Comparison of ENCODE assay signal across 23 cellular contexts in the genomic region with DNA sequence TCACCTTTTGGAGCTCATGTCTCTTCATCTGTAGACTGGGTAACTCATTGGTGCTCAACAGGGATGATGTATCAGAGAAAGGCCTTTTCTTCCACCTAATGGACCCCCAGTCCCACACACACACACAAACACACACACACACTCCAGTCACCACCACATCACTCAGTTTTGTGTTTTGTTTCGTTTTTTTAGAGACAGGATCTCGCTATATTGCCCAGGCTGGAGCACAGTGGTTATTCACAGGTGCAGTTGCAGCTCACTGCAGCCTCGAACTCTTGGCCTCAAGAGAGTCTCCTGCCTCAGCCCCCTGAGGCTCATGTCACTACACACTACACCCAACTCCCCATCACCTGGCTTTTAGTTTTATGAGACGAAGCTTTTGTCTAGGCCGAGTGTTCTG. TPM values are rescaled to one million over a fixed set of nuclear protein-coding genes. Genes with fewer than 3 reads are reported as not detected.
DNase-seq lines count a peak whose midpoint lies in the region; ATAC-seq, FAIRE-seq and TF ChIP-seq lines count a peak whose summit lies in the region.
"Had no signal": no experiment of that assay in that cellular context is flagged by ENCODE, and none has a peak within 500 bp of the region (broad histone marks: within the 10 kb centered on the region; RNA-seq: fewer than 3 reads in every experiment).

No MANE protein-coding gene starts in this region.

- DNase-seq in HepG2 (ENCODE audit: low spot score) (no peak), right lobe of liver (no peak), endothelial cell of umbilical vein (ENCODE audit: low read depth, low spot score) (no peak), vagina (ENCODE audit: extremely low spot score in 2 of 2) (no peak), NCI-H187 treated with DMSO at 0.1 percent for 48 hours (lab: John Stamatoyannopoulos, UW) (no peak), ureter (ENCODE audit: low spot score) (no peak)
- DNase-seq: CD4-positive, alpha-beta memory T cell; EL; Kasumi-1; MG63; NCI-H1048; NCI-H1436; NCI-H2029; NCI-H345; NCI-H524 treated with DMSO at 0.1 percent for 48 hours; PC-9; SJCRH30 had no signal

- H3K36me3 ChIP-seq in HepG2 (replicated peaks in 1 of 2; ENCODE audit: control insufficient read depth in 1 of 2, insufficient read depth in 2 of 2, low read length in 2 of 2) = peaks cover 3 to 4% of the 10 kb centered on the region in 2 experiments; a peak in 3 of 5 replicates
- H3K36me3 ChIP-seq in right lobe of liver = no peaks in the 10 kb centered on the region
- H3K36me3 ChIP-seq in endothelial cell of umbilical vein (ENCODE audit: control insufficient read depth in 2 of 2, extremely low read depth in 1 of 2, insufficient read depth in 2 of 2, low read length in 2 of 2) = no peaks in the 10 kb centered on the region
- no peaks in the 10 kb centered on the region for H3K36me3 ChIP-seq in parathyroid adenoma (ENCODE audit: control insufficient read depth, insufficient read depth, low read length)
- H3K36me3 ChIP-seq in vagina = peaks cover 0 to 4% of the 10 kb centered on the region in 2 donors

- in situ Hi-C loops in HepG2 (cut with HindIII; ENCODE audit: extremely low pct_ligation_motif_present, low pct_unique_long_range_greater_than_20kb) = no loop called here

- dilution Hi-C loops in endothelial cell of umbilical vein (cut with MboI; ENCODE audit: extremely low pct_ligation_motif_present, low sequenced_read_pairs) = no loop called here

- TF ChIP-seq RAD21 in HepG2 (CRISPR knock-in tag; IDR thresholded peaks at IDR 0.05) = no peak

- POLR2A ChIA-PET in HepG2 (lab: Yijun Ruan, JAX) = interaction anchor here (1.0 kb wide), 1 partner anchor 198 kb away, joined by 3 read pairs; no protein-coding TSS in a partner anchor
- POLR2A ChIA-PET in endothelial cell of umbilical vein (lab: Charles Lee) = interaction anchor here (1.0 kb wide), 1 partner anchor 73 kb away, joined by 3 read pairs; no protein-coding TSS in a partner anchor

- CTCF ChIA-PET in HepG2 (lab: Yijun Ruan, JAX; ENCODE audit: low intra/inter-chr PET ratio, low total read pairs) = no interaction called here
- CTCF ChIA-PET in endothelial cell of umbilical vein (lab: Charles Lee) = interaction anchor here (1.0 to 1.2 kb wide), 2 partner anchors 70 to 74 kb away, joined by 4 read pairs; no protein-coding TSS in a partner anchor

- H3K4me3 ChIP-seq in HepG2 (replicated peaks in 1 of 3; ENCODE audit: insufficient read depth in 1 of 3, low read depth in 2 of 3, low read length in 3 of 3) (no peak overlapping the region), right lobe of liver (no peak overlapping the region), endothelial cell of umbilical vein (replicated peaks in 1 of 3; ENCODE audit: insufficient read depth in 1 of 3, low read depth in 1 of 3, low read length in 3 of 3) (no peak overlapping the region), parathyroid adenoma (ENCODE audit: low read depth, low read length) (peak overlapping the region; percentile 1), vagina (peak overlapping the region in 1 of 2 donors; percentile 34)
- H3K4me3 ChIP-seq: A549, BLaER1, GM12878, MG63, PC-9, SJCRH30 had no signal

- TF ChIP-seq EP300 in HepG2 (IDR thresholded peaks at IDR 0.05; ENCODE audit: low read depth in 2 of 2, low read length in 2 of 2) (no peak), HepG2 (CRISPR knock-in tag; IDR thresholded peaks at IDR 0.05; ENCODE audit: borderline replicate concordance) (no peak)

- TF ChIP-seq POLR2A in HepG2 (IDR thresholded peaks at IDR 0.05; ENCODE audit: insufficient read depth in 1 of 2, low read depth in 2 of 2, low read length in 2 of 2) (no peak), right lobe of liver (IDR thresholded peaks at IDR 0.05) (no peak), endothelial cell of umbilical vein (IDR thresholded peaks at IDR 0.05; ENCODE audit: low read depth, low read length) (no peak), vagina (IDR thresholded peaks at IDR 0.05) (no peak)

- peak overlapping the region; percentile 67 for H3K4me2 ChIP-seq in HepG2 (ENCODE audit: low read depth, low read length)
- no peak overlapping the region for H3K4me2 ChIP-seq in endothelial cell of umbilical vein (ENCODE audit: insufficient read depth, low read length)
- no peak overlapping the region for H3K4me2 ChIP-seq in parathyroid adenoma (ENCODE audit: low read length)
- H3K4me2 ChIP-seq: A549, BLaER1, PC-9 had no signal

- FAIRE-seq in HepG2 (lab: Jason Lieb, UNC) (no peak), endothelial cell of umbilical vein (lab: Jason Lieb, UNC) (peak; percentile 4)
- FAIRE-seq: A549, GM12878, GM19239 had no signal

- no peak overlapping the region for H2AFZ ChIP-seq in HepG2 (ENCODE audit: low read length)
- no peak overlapping the region for H2AFZ ChIP-seq in endothelial cell of umbilical vein (ENCODE audit: low read depth, low read length)
- peak overlapping the region; percentile 66 for H2AFZ ChIP-seq in parathyroid adenoma
- H2AFZ ChIP-seq: PC-9 had no signal

- no peak overlapping the region for H3K27ac ChIP-seq in HepG2 (ENCODE audit: extremely low read length, insufficient read depth, low read length)
- H3K27ac ChIP-seq in right lobe of liver = no peak overlapping the region
- H3K27ac ChIP-seq in endothelial cell of umbilical vein (ENCODE audit: insufficient read depth, low read depth, low read length) = no peak overlapping the region
- no peak overlapping the region for H3K27ac ChIP-seq in parathyroid adenoma
- peak overlapping the region; percentile 1 for H3K27ac ChIP-seq in vagina
- H3K27ac ChIP-seq: A549, BLaER1, PC-9, SJCRH30 had no signal

- intact Hi-C loops in HepG2 (cut with micrococcal nuclease; ENCODE audit: unreplicated experiment) = loop anchor here (5.0 kb wide), 1 partner anchor 68 kb away; a partner anchor contains a TSS
- intact Hi-C loops in right lobe of liver (cut with DNase I) = no loop called here
- intact Hi-C loops in endothelial cell of umbilical vein (cut with micrococcal nuclease) = loop anchor here (10.0 kb wide), 1 partner anchor 196 kb away; no protein-coding TSS in a partner anchor
- intact Hi-C loops in vagina (cut with DNase I) = no loop called here

- H3K9me1 ChIP-seq in endothelial cell of umbilical vein (replicated peaks; ENCODE audit: control insufficient read depth, extremely low read depth, insufficient read depth, low read length) = no peaks in the 10 kb centered on the region

- H4K20me1 ChIP-seq in HepG2 (ENCODE audit: insufficient read depth, low read length) (0 out of 2 replicates have a peak, but pooled peaks cover 5% of the 10 kb centered on the region), endothelial cell of umbilical vein (replicated peaks; ENCODE audit: control insufficient read depth, extremely low read depth, insufficient read depth, low read length) (no peaks in the 10 kb centered on the region)

- WGBS in HepG2 (ENCODE audit: low lambda C conversion rate) = 76% methylated on average over 5 of the region's 5 CpGs
- 81% methylated on average over 3 of the region's 5 CpGs for WGBS in right lobe of liver (ENCODE audit: insufficient coverage, low coverage, low lambda C conversion rate, missing lambda C conversion rate)

- H3K9me3 ChIP-seq in HepG2 (ENCODE audit: low read length) (no peaks in the 10 kb centered on the region), right lobe of liver (no peaks in the 10 kb centered on the region), endothelial cell of umbilical vein (replicated peaks; ENCODE audit: control insufficient read depth, insufficient read depth, low read length) (no peaks in the 10 kb centered on the region), parathyroid adenoma (ENCODE audit: control insufficient read depth, low read length) (no peaks in the 10 kb centered on the region), vagina (no peaks in the 10 kb centered on the region)
- H3K9me3 ChIP-seq: A549, BLaER1, MG63, SJCRH30 had no signal

- H3K4me1 ChIP-seq in HepG2 (ENCODE audit: insufficient read depth, low read length) (peaks cover 13% of the 10 kb centered on the region), right lobe of liver (peaks cover 0 to 8% (median 0%) of the 10 kb centered on the region in 4 donors), endothelial cell of umbilical vein (ENCODE audit: control insufficient read depth, extremely low read depth, insufficient read depth, low read length) (peaks cover 31% of the 10 kb centered on the region), parathyroid adenoma (peaks cover 18% of the 10 kb centered on the region), vagina (peaks cover 53% of the 10 kb centered on the region)
- H3K4me1 ChIP-seq: BLaER1 had no signal

- TF ChIP-seq CTCF in HepG2 (CRISPR knock-in tag; IDR thresholded peaks at IDR 0.05) (no peak), right lobe of liver (IDR thresholded peaks at IDR 0.05) (no peak), endothelial cell of umbilical vein (IDR thresholded peaks at IDR 0.05; ENCODE audit: extremely low read depth in 1 of 2, insufficient read depth in 1 of 2, low read depth in 1 of 2, low read length in 2 of 2) (no peak), parathyroid adenoma (IDR thresholded peaks at IDR 0.05) (no peak), vagina (IDR thresholded peaks at IDR 0.05) (no peak)

- no peaks in the 10 kb centered on the region for H3K79me2 ChIP-seq in HepG2 (ENCODE audit: insufficient read depth, low read length)
- peaks cover 2% of the 10 kb centered on the region for H3K79me2 ChIP-seq in endothelial cell of umbilical vein (ENCODE audit: control insufficient read depth, insufficient read depth, low read length)
- H3K79me2 ChIP-seq in parathyroid adenoma = no peaks in the 10 kb centered on the region

- no peak for ATAC-seq in HepG2
- no peak for ATAC-seq in right lobe of liver
- no peak for ATAC-seq in GM21423 (IDR thresholded peaks at IDR 0.05; ENCODE audit: unreplicated experiment)
- ATAC-seq: GM12878 had no signal

- no peak overlapping the region for H3K9ac ChIP-seq in HepG2 (ENCODE audit: insufficient read depth, low read depth, low read length)
- no peak overlapping the region for H3K9ac ChIP-seq in endothelial cell of umbilical vein (replicated peaks; ENCODE audit: extremely low read depth, insufficient read depth, low read length)
- no peak overlapping the region for H3K9ac ChIP-seq in parathyroid adenoma
- H3K9ac ChIP-seq: BLaER1 had no signal

- no TSS peak for BruUV-seq in HepG2 (replicated peaks; lab: Mats Ljungman, UMichigan)
- no TSS peak for BruUV-seq in endothelial cell of umbilical vein (replicated peaks; lab: Mats Ljungman, UMichigan)

- H3K27me3 ChIP-seq in HepG2 (ENCODE audit: control insufficient read depth in 1 of 2, insufficient read depth in 2 of 2, low read length in 2 of 2) (peaks cover 0 to 3% of the 10 kb centered on the region in 2 experiments; a peak in 2 of 5 replicates), right lobe of liver (no peaks in the 10 kb centered on the region), endothelial cell of umbilical vein (ENCODE audit: control insufficient read depth in 2 of 2, insufficient read depth in 2 of 2, low read length in 2 of 2) (no peaks in the 10 kb centered on the region), parathyroid adenoma (ENCODE audit: control insufficient read depth, insufficient read depth, low read length) (no peaks in the 10 kb centered on the region), vagina (no peaks in the 10 kb centered on the region)
- H3K27me3 ChIP-seq: BLaER1, MG63, SJCRH30 had no signal

RNA-seq across cellular contexts. Expression of a gene that starts 55.6 kb away (rescaled TPM):
- total RNA-seq in HepG2 (2016; rRNA removed; fragmentation: Illumina TruSeq; extraction: Trizol) (500 and 817 TPM in 2 replicates), right lobe of liver (100 to 1,000 TPM in 1 of 6 experiments, 10 to 100 TPM in 5; 51.4 to 110 (median 90.7) TPM), endothelial cell of umbilical vein (303 and 324 TPM in 2 replicates), vagina (91.3 TPM), ureter (382 TPM)
- 52.3 and 54.5 TPM in 2 replicates for total RNA-seq in HepG2 (2016; cell fraction: cytosol; rRNA removed; fragmentation: Illumina TruSeq; extraction: Trizol; ENCODE audit: low read depth)
- total RNA-seq in HepG2 (2016; cell fraction: insoluble cytoplasmic fraction; rRNA removed; fragmentation: Illumina TruSeq; extraction: Trizol) = 484 and 682 TPM in 2 replicates
- total RNA-seq in HepG2 (2016; cell fraction: membrane; rRNA removed; fragmentation: Illumina TruSeq; extraction: Trizol) = 138 and 170 TPM in 2 replicates
- total RNA-seq in HepG2 (2016; cell fraction: nucleus; rRNA removed; fragmentation: Illumina TruSeq; extraction: Trizol) = 336 and 347 TPM in 2 replicates
- polyA plus RNA-seq in HepG2 (2011; rRNA removed) (140 and 157 TPM in 2 replicates), endothelial cell of umbilical vein (143 and 167 TPM in 2 replicates)
- 134 and 147 TPM in 2 replicates for polyA plus RNA-seq in HepG2 (2011; cell fraction: cytosol; rRNA removed)
- polyA plus RNA-seq in HepG2 (2011; cell fraction: nucleus; rRNA removed) = 150 and 189 TPM in 2 replicates
- polyA plus RNA-seq in HepG2 (2012) = 211 and 269 TPM in 2 replicates
- 31.7 and 36.7 TPM in 2 replicates for polyA plus RNA-seq in HepG2 (2016; cell fraction: cytosol; fragmentation: Illumina TruSeq; extraction: Trizol; ENCODE audit: low read depth)
- polyA plus RNA-seq in HepG2 (2016; cell fraction: insoluble cytoplasmic fraction; fragmentation: Illumina TruSeq; extraction: Trizol; ENCODE audit: low read depth) = 551 and 651 TPM in 2 replicates
- polyA plus RNA-seq in HepG2 (2016; cell fraction: membrane; fragmentation: Illumina TruSeq; extraction: Trizol; ENCODE audit: low read depth) = 103 and 131 TPM in 2 replicates
- 452 and 475 TPM in 2 replicates for polyA plus RNA-seq in HepG2 (2016; cell fraction: nucleus; fragmentation: Illumina TruSeq; extraction: Trizol; ENCODE audit: insufficient read depth, low read depth)
- 774 and 825 TPM in 2 replicates for polyA minus RNA-seq in HepG2 (2011; rRNA and poly(A)+ RNA removed; ENCODE audit: low replicate concordance)
- 152 and 162 TPM in 2 replicates for polyA minus RNA-seq in HepG2 (2011; cell fraction: cytosol; rRNA and poly(A)+ RNA removed)
- polyA minus RNA-seq in HepG2 (2011; cell fraction: nucleus; rRNA and poly(A)+ RNA removed) = 238 and 284 TPM in 2 replicates
- 97.5 and 121 TPM in 2 replicates for polyA plus RNA-seq in endothelial cell of umbilical vein (2011; cell fraction: cytosol; rRNA removed)
- polyA plus RNA-seq in endothelial cell of umbilical vein (2011; cell fraction: nucleus; rRNA removed) = 202 and 232 TPM in 2 replicates
- polyA plus RNA-seq in endothelial cell of umbilical vein (2012) = 215 and 228 TPM in 2 replicates
- polyA minus RNA-seq in endothelial cell of umbilical vein = 242 and 275 TPM in 2 replicates
- 199 TPM for polyA minus RNA-seq in endothelial cell of umbilical vein (2011; cell fraction: cytosol; rRNA and poly(A)+ RNA removed)
- 107 and 195 TPM in 2 replicates for polyA minus RNA-seq in endothelial cell of umbilical vein (2011; cell fraction: nucleus; rRNA and poly(A)+ RNA removed)

RNA-seq across cellular contexts. Expression of a gene that starts 55.9 kb away (rescaled TPM):
- total RNA-seq in HepG2 (2016; rRNA removed; fragmentation: Illumina TruSeq; extraction: Trizol) (73.8 and 85.7 TPM in 2 replicates), right lobe of liver (10 to 100 TPM; 24.5 to 32.9 (median 30.7) TPM), endothelial cell of umbilical vein (46.5 and 61.2 TPM in 2 replicates), vagina (39.3 TPM), ureter (49.6 TPM)
- 9.8 and 10.8 TPM in 2 replicates for total RNA-seq in HepG2 (2016; cell fraction: cytosol; rRNA removed; fragmentation: Illumina TruSeq; extraction: Trizol; ENCODE audit: low read depth)
- 73.6 and 85.8 TPM in 2 replicates for total RNA-seq in HepG2 (2016; cell fraction: insoluble cytoplasmic fraction; rRNA removed; fragmentation: Illumina TruSeq; extraction: Trizol)
- total RNA-seq in HepG2 (2016; cell fraction: membrane; rRNA removed; fragmentation: Illumina TruSeq; extraction: Trizol) = 16.2 and 17.5 TPM in 2 replicates
- total RNA-seq in HepG2 (2016; cell fraction: nucleus; rRNA removed; fragmentation: Illumina TruSeq; extraction: Trizol) = 47.2 and 51.5 TPM in 2 replicates
- polyA plus RNA-seq in HepG2 (2011; rRNA removed) (51.1 and 52.7 TPM in 2 replicates), endothelial cell of umbilical vein (53.7 and 56.2 TPM in 2 replicates)
- polyA plus RNA-seq in HepG2 (2011; cell fraction: cytosol; rRNA removed) = 40.4 and 61.2 TPM in 2 replicates
- 138 and 141 TPM in 2 replicates for polyA plus RNA-seq in HepG2 (2011; cell fraction: nucleus; rRNA removed)
- polyA plus RNA-seq in HepG2 (2012) = 38.9 and 41.3 TPM in 2 replicates
- 4.5 and 4.8 TPM in 2 replicates for polyA plus RNA-seq in HepG2 (2016; cell fraction: cytosol; fragmentation: Illumina TruSeq; extraction: Trizol; ENCODE audit: low read depth)
- 53.2 and 57.0 TPM in 2 replicates for polyA plus RNA-seq in HepG2 (2016; cell fraction: insoluble cytoplasmic fraction; fragmentation: Illumina TruSeq; extraction: Trizol; ENCODE audit: low read depth)
- 5.8 and 7.8 TPM in 2 replicates for polyA plus RNA-seq in HepG2 (2016; cell fraction: membrane; fragmentation: Illumina TruSeq; extraction: Trizol; ENCODE audit: low read depth)
- 75.3 and 76.0 TPM in 2 replicates for polyA plus RNA-seq in HepG2 (2016; cell fraction: nucleus; fragmentation: Illumina TruSeq; extraction: Trizol; ENCODE audit: insufficient read depth, low read depth)
- polyA minus RNA-seq in HepG2 (2011; rRNA and poly(A)+ RNA removed; ENCODE audit: low replicate concordance) = 62.6 and 88.2 TPM in 2 replicates
- 21.7 and 23.0 TPM in 2 replicates for polyA minus RNA-seq in HepG2 (2011; cell fraction: cytosol; rRNA and poly(A)+ RNA removed)
- polyA minus RNA-seq in HepG2 (2011; cell fraction: nucleus; rRNA and poly(A)+ RNA removed) = 43.4 and 56.8 TPM in 2 replicates
- polyA plus RNA-seq in endothelial cell of umbilical vein (2011; cell fraction: cytosol; rRNA removed) = 37.9 and 45.2 TPM in 2 replicates
- polyA plus RNA-seq in endothelial cell of umbilical vein (2011; cell fraction: nucleus; rRNA removed) = 153 and 193 TPM in 2 replicates
- polyA plus RNA-seq in endothelial cell of umbilical vein (2012) = 47.6 and 53.5 TPM in 2 replicates
- polyA minus RNA-seq in endothelial cell of umbilical vein = 46.8 and 58.7 TPM in 2 replicates
- polyA minus RNA-seq in endothelial cell of umbilical vein (2011; cell fraction: cytosol; rRNA and poly(A)+ RNA removed) = 21.6 TPM
- 33.1 and 34.6 TPM in 2 replicates for polyA minus RNA-seq in endothelial cell of umbilical vein (2011; cell fraction: nucleus; rRNA and poly(A)+ RNA removed)

Comparison
In these comparisons a context has a peak if more than half of its experiments do, and no peak if none do; other contexts are left out.
1. intact Hi-C loops: an anchor here in HepG2 (5.0 kb wide) and endothelial cell of umbilical vein (10.0 kb wide); none called in right lobe of liver and vagina.